ENCODE assay signal across 1 cellular context in the genomic region with DNA sequence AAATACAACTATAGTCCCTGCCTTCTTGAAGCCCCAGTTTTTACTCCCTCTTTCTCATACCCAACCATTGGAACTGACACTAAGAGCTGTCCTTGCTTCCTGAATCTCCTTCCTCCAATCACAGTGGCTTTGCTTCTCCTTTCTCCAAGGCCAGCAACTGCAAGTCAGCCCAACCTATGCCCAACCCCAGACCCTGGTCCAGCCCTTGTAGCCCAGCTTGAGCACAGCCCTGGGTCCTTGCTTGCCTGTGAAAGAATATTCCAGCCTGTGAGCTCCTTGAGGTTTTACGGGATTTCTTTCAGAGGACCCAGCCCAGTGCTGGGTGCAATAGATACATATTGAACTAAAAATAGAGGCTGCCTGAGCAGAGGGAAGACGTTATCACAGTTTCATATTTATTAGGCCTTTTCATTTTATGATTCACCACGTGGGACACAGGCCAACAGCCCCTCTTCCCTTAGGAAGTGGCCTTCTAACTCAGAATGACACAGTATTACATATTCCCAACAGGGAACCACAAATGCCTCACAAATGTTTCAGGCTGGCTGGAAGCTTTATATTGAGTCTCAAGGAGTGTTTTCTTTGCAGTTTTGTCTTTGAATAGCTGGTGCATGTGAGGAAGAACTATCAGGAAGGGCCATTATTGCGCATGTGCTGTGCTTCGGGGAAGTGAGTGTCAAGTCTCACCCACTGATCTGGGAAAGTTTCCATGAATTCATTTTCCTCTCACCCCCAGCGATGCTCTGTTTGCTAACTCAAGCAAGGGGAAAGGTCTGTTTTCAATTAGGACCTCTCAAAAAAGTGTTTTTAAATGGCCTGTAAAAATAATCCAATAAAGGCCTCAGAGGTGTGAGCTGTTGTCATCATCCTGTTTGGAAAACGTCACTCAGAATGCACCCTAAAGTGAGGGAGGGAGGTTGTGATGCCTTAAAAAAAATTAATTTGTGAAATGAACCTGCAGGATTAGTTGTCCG.
A peak's percentile ranks its signal among the peaks of the same experiment; 100 is the strongest.
TF ChIP-seq lines count a peak whose summit lies in the region.

No MANE protein-coding gene starts in this region.

TF ChIP-seq in HEK293, 187 proteins besides CTCF, POLR2A, EP300 and RAD21 (continued from another document):
- TF ChIP-seq, protein P1, sequence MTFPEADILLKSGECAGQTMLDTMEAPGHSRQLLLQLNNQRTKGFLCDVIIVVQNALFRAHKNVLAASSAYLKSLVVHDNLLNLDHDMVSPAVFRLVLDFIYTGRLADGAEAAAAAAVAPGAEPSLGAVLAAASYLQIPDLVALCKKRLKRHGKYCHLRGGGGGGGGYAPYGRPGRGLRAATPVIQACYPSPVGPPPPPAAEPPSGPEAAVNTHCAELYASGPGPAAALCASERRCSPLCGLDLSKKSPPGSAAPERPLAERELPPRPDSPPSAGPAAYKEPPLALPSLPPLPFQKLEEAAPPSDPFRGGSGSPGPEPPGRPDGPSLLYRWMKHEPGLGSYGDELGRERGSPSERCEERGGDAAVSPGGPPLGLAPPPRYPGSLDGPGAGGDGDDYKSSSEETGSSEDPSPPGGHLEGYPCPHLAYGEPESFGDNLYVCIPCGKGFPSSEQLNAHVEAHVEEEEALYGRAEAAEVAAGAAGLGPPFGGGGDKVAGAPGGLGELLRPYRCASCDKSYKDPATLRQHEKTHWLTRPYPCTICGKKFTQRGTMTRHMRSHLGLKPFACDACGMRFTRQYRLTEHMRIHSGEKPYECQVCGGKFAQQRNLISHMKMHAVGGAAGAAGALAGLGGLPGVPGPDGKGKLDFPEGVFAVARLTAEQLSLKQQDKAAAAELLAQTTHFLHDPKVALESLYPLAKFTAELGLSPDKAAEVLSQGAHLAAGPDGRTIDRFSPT (tag by site-specific recombination; IDR thresholded peaks at IDR 0.05) = peak; percentile 40
- TF ChIP-seq ZNF335 (tag by site-specific recombination; conservative IDR thresholded peaks at IDR 0.05) = peak; percentile 75
- peak; percentile 88 for TF ChIP-seq ZBTB44 (tag by site-specific recombination; IDR thresholded peaks at IDR 0.05)
- TF ChIP-seq, protein P2, sequence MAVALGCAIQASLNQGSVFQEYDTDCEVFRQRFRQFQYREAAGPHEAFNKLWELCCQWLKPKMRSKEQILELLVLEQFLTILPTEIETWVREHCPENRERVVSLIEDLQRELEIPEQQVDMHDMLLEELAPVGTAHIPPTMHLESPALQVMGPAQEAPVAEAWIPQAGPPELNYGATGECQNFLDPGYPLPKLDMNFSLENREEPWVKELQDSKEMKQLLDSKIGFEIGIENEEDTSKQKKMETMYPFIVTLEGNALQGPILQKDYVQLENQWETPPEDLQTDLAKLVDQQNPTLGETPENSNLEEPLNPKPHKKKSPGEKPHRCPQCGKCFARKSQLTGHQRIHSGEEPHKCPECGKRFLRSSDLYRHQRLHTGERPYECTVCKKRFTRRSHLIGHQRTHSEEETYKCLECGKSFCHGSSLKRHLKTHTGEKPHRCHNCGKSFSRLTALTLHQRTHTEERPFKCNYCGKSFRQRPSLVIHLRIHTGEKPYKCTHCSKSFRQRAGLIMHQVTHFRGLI (tag by site-specific recombination; IDR thresholded peaks at IDR 0.05) = peak; percentile 98
- TF ChIP-seq ZBTB8A (tag by site-specific recombination; IDR thresholded peaks at IDR 0.05) = peak; percentile 56
- TF ChIP-seq ZBTB20 (tag by site-specific recombination; IDR thresholded peaks at IDR 0.05) = peak; percentile 46; the same call in 1 of the 2 replicates
- no peak for TF ChIP-seq ZBTB17 (tag by site-specific recombination; IDR thresholded peaks at IDR 0.05)
- TF ChIP-seq INSM2 (tag by site-specific recombination; IDR thresholded peaks at IDR 0.05) = peak; percentile 67; the same call in 1 of the 2 replicates
TF ChIP-seq in HEK293: peak in this region for 13.
